In the genomic region with DNA sequence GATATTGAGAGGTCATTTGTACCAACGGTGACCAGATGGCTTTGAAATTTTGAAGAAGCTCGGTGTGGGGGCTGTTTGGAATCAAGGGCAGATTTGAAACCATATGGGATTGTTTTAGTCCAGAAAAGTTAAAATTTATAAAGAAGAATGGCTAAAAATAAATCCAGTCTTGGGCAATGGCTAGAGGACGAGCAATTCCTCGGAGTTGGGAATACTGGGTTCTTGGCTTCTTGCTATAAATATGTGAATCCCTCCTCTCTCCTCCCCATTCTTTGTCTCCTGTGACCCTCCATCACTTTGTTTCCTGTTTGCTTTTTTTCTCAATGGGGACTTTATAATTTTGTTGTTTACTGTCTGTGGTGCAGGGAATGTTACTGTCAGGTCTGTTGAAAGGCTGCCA, we compare ENCODE assay signal across 23 cellular contexts.
DNase-seq lines count a peak whose midpoint lies in the region; ATAC-seq and TF ChIP-seq lines count a peak whose summit lies in the region.
"Had no signal": no experiment of that assay in that cellular context is flagged by ENCODE, and none has a peak within 500 bp of the region (broad histone marks: within the 10 kb centered on the region; RNA-seq: fewer than 3 reads in every experiment).

No MANE protein-coding gene starts in this region.

- H3K4me1 ChIP-seq in neuronal stem cell (ENCODE audit: control insufficient read depth in 2 of 2, insufficient read depth in 1 of 2, low read depth in 1 of 2, low read length in 2 of 2) (peaks cover 12 to 22% of the 10 kb centered on the region in 2 donors), heart left ventricle (peaks cover 0 to 7% (median 0%) of the 10 kb centered on the region in 12 donors)
- H3K4me1 ChIP-seq: psoas muscle had no signal

- no peaks in the 10 kb centered on the region for H3K4me1 Mint-ChIP-seq in stimulated activated naive B cell treated with anti-CD40 and anti-IgM and Interleukin-4, amounts not matched to agents 10 μg/mL and 1 μg/mL and 100 μg/mL, for 72 hours
- H3K4me1 Mint-ChIP-seq: activated B cell treated with CpG ODN at 0.5 μM for 24 hours; activated naive CD8-positive, alpha-beta T cell treated with anti-CD3 and anti-CD28 coated beads, Interleukin-2, amount 10 ng/mL, durations not matched to agents 7 days and 5 days; stimulated activated naive CD8-positive, alpha-beta T cell treated with anti-CD3 and anti-CD28 coated beads, Interleukin-15, amount 100 ng/mL, for 72 hours had no signal

- no peak overlapping the region for H3K27ac ChIP-seq in neuronal stem cell (replicated peaks; ENCODE audit: low read length)
- H3K27ac ChIP-seq in heart left ventricle: no peak overlapping the region
- H3K27ac ChIP-seq: psoas muscle had no signal

- intact Hi-C loops in heart left ventricle (cut with DNase I): no loop called here

- no peak overlapping the region for H3K4ac ChIP-seq in neuronal stem cell (ENCODE audit: low read length)

- TF ChIP-seq CTCF in heart left ventricle (IDR thresholded peaks at IDR 0.05): no peak

- no peaks in the 10 kb centered on the region for H3K27me3 Mint-ChIP-seq in stimulated activated naive B cell treated with anti-CD40 and anti-IgM and Interleukin-4, amounts not matched to agents 10 μg/mL and 1 μg/mL and 100 μg/mL, for 72 hours
- H3K27me3 Mint-ChIP-seq: activated B cell treated with CpG ODN at 0.5 μM for 24 hours; activated naive CD8-positive, alpha-beta T cell treated with anti-CD3 and anti-CD28 coated beads, Interleukin-2, amount 10 ng/mL, durations not matched to agents 7 days and 5 days; stimulated activated naive CD8-positive, alpha-beta T cell treated with anti-CD3 and anti-CD28 coated beads, Interleukin-15, amount 100 ng/mL, for 72 hours had no signal

- H3K79me1 ChIP-seq in neuronal stem cell (ENCODE audit: low read depth, low read length): no peaks in the 10 kb centered on the region

- H2AFZ ChIP-seq in neuronal stem cell (ENCODE audit: low read length): peak overlapping the region; percentile 25

- H3K9me3 ChIP-seq in neuronal stem cell (replicated peaks in 1 of 2; ENCODE audit: control insufficient read depth in 2 of 2, insufficient read depth in 1 of 2, low read depth in 1 of 2, low read length in 2 of 2): no peaks in the 10 kb centered on the region
- no peaks in the 10 kb centered on the region for H3K9me3 ChIP-seq in heart left ventricle
- H3K9me3 ChIP-seq: psoas muscle, tibial nerve had no signal

- no peak overlapping the region for H3K4me2 ChIP-seq in neuronal stem cell (ENCODE audit: insufficient read depth, low read length, poor library complexity, severe bottlenecking)

- H3K4me3 ChIP-seq in neuronal stem cell (ENCODE audit: low read length in 2 of 2) (no peak overlapping the region), heart left ventricle (no peak overlapping the region)
- H3K4me3 ChIP-seq: psoas muscle, tibial nerve had no signal

- H2BK5ac ChIP-seq in neuronal stem cell (ENCODE audit: low read length): no peak overlapping the region

- no peak overlapping the region for H2AK5ac ChIP-seq in neuronal stem cell (ENCODE audit: low read depth, low read length)

- H3K36me3 Mint-ChIP-seq in stimulated activated naive B cell treated with anti-CD40 and anti-IgM and Interleukin-4, amounts not matched to agents 10 μg/mL and 1 μg/mL and 100 μg/mL, for 72 hours: no peaks in the 10 kb centered on the region
- H3K36me3 Mint-ChIP-seq: activated naive CD8-positive, alpha-beta T cell treated with anti-CD3 and anti-CD28 coated beads, Interleukin-2, amount 10 ng/mL, durations not matched to agents 7 days and 5 days had no signal

- no peak overlapping the region for H4K91ac ChIP-seq in neuronal stem cell (ENCODE audit: low read depth, low read length, poor library complexity)

- ATAC-seq in stimulated activated naive B cell treated with anti-CD40 and anti-IgM and Interleukin-4, amounts not matched to agents 10 μg/mL and 1 μg/mL and 100 μg/mL, for 72 hours (replicated peaks): no peak
- ATAC-seq in heart left ventricle: no peak
- ATAC-seq: left ventricle myocardium superior; stimulated activated naive CD8-positive, alpha-beta T cell treated with anti-CD3 and anti-CD28 coated beads, Interleukin-15, amount 100 ng/mL, for 72 hours had no signal

- H4K8ac ChIP-seq in neuronal stem cell (ENCODE audit: low read depth, low read length): no peak overlapping the region

- H2BK15ac ChIP-seq in neuronal stem cell (ENCODE audit: low read length): no peak overlapping the region

- H3K18ac ChIP-seq in neuronal stem cell (ENCODE audit: low read length): no peak overlapping the region

- WGBS in neuronal stem cell (ENCODE audit: extremely low coverage in 2 of 2, insufficient read length in 2 of 2, insufficient replicate concordance in 1 of 2), 2 donors: no CpG with 5 or more reads among the region's 4 CpGs
- WGBS in heart left ventricle, 4 donors: 53 to 62% (median 56%) methylated on average over 4 of the region's 4 CpGs

- H3K9ac ChIP-seq in neuronal stem cell (ENCODE audit: low read depth, low read length, poor library complexity): no peak overlapping the region

- H3K36me3 ChIP-seq in neuronal stem cell (replicated peaks in 1 of 2; ENCODE audit: control insufficient read depth in 2 of 2, insufficient read depth in 2 of 2, low read length in 2 of 2): no peaks in the 10 kb centered on the region
- H3K36me3 ChIP-seq in heart left ventricle: no peaks in the 10 kb centered on the region
- H3K36me3 ChIP-seq: tibial nerve had no signal

- no peak overlapping the region for H3K14ac ChIP-seq in neuronal stem cell (ENCODE audit: low read length)

- no peak overlapping the region for H3K23ac ChIP-seq in neuronal stem cell (ENCODE audit: low read depth, low read length, poor library complexity)

- H3K27me3 ChIP-seq in neuronal stem cell (ENCODE audit: control insufficient read depth in 3 of 3, insufficient read depth in 3 of 3, low read depth in 1 of 3, low read length in 3 of 3): no peaks in the 10 kb centered on the region
- H3K27me3 ChIP-seq in heart left ventricle: no peaks in the 10 kb centered on the region
- H3K27me3 ChIP-seq: tibial nerve had no signal

- no peak overlapping the region for H3K27ac Mint-ChIP-seq in stimulated activated naive B cell treated with anti-CD40 and anti-IgM and Interleukin-4, amounts not matched to agents 10 μg/mL and 1 μg/mL and 100 μg/mL, for 72 hours
- H3K27ac Mint-ChIP-seq: activated B cell treated with CpG ODN at 0.5 μM for 24 hours; activated naive CD8-positive, alpha-beta T cell treated with anti-CD3 and anti-CD28 coated beads, Interleukin-2, amount 10 ng/mL, durations not matched to agents 7 days and 5 days; stimulated activated naive CD8-positive, alpha-beta T cell treated with anti-CD3 and anti-CD28 coated beads, Interleukin-15, amount 100 ng/mL, for 72 hours had no signal

- H2BK12ac ChIP-seq in neuronal stem cell (ENCODE audit: low read length): no peak overlapping the region

- no peak overlapping the region for H2BK120ac ChIP-seq in neuronal stem cell (ENCODE audit: low read depth, low read length)

- DNase-seq in NCI-H1092 treated with DMSO at 0.1 percent for 48 hours (lab: John Stamatoyannopoulos, UW) (peak; percentile 31), NCI-H524 treated with DMSO at 0.1 percent for 48 hours (lab: John Stamatoyannopoulos, UW) (peak; percentile 43), fibroblast of peridontal ligament (ENCODE audit: extremely low read depth) (peak; percentile 23), neuronal stem cell (ENCODE audit: low spot score) (no peak), DMS 273 (lab: John Stamatoyannopoulos, UW; ENCODE audit: unreplicated experiment) (no peak), heart left ventricle (no peak)
- DNase-seq in activated T-cell treated with anti-CD3 and anti-CD28 coated beads, Interleukin-2, amount 50 U/mL, for 1 hour: no peak
- DNase-seq in stimulated activated naive B cell treated with anti-CD40 and anti-IgM and Interleukin-4, amounts not matched to agents 10 μg/mL and 1 μg/mL and 100 μg/mL, for 72 hours: no peak
- DNase-seq: activated B cell treated with CpG ODN at 0.5 μM for 24 hours; activated CD4-positive, alpha-beta T cell treated with anti-CD3 and anti-CD28 coated beads, Interleukin-2, amount 50 U/mL, for 4 hours; activated effector memory CD4-positive, alpha-beta T cell treated with Interleukin-2 at 50 U/mL for 16 hours; activated naive CD8-positive, alpha-beta T cell treated with anti-CD3 and anti-CD28 coated beads, Interleukin-2, amount 10 ng/mL, durations not matched to agents 7 days and 5 days; Calu3; foreskin melanocyte; hippocampal formation; IMR-90; left ventricle myocardium superior; NCI-H2171; OCI-M1; stimulated activated naive CD8-positive, alpha-beta T cell treated with anti-CD3 and anti-CD28 coated beads, Interleukin-15, amount 100 ng/mL, for 72 hours; T1000 had no signal

- no peak overlapping the region for H3K4me3 Mint-ChIP-seq in stimulated activated naive B cell treated with anti-CD40 and anti-IgM and Interleukin-4, amounts not matched to agents 10 μg/mL and 1 μg/mL and 100 μg/mL, for 72 hours
- H3K4me3 Mint-ChIP-seq: activated B cell treated with CpG ODN at 0.5 μM for 24 hours; activated naive CD8-positive, alpha-beta T cell treated with anti-CD3 and anti-CD28 coated beads, Interleukin-2, amount 10 ng/mL, durations not matched to agents 7 days and 5 days; stimulated activated naive CD8-positive, alpha-beta T cell treated with anti-CD3 and anti-CD28 coated beads, Interleukin-15, amount 100 ng/mL, for 72 hours had no signal

- no peak for TF ChIP-seq POLR2A in heart left ventricle (IDR thresholded peaks at IDR 0.05)

- peaks cover 0 to 4% of the 10 kb centered on the region in 2 donors for H3K9me3 Mint-ChIP-seq in stimulated activated naive B cell treated with anti-CD40 and anti-IgM and Interleukin-4, amounts not matched to agents 10 μg/mL and 1 μg/mL and 100 μg/mL, for 72 hours

Comparison
In these comparisons a context has a peak if more than half of its experiments do, and no peak if none do; other contexts are left out.
1. DNase-seq: peak in NCI-H1092 treated with DMSO at 0.1 percent for 48 hours (single experiment), NCI-H524 treated with DMSO at 0.1 percent for 48 hours (single experiment) and fibroblast of peridontal ligament (single experiment); none in neuronal stem cell (single experiment), activated T-cell treated with anti-CD3 and anti-CD28 coated beads, Interleukin-2, amount 50 U/mL, for 1 hour (single experiment), stimulated activated naive B cell treated with anti-CD40 and anti-IgM and Interleukin-4, amounts not matched to agents 10 μg/mL and 1 μg/mL and 100 μg/mL, for 72 hours (single experiment), DMS 273 (single experiment) and heart left ventricle (0 of 5).